In the genomic region with DNA sequence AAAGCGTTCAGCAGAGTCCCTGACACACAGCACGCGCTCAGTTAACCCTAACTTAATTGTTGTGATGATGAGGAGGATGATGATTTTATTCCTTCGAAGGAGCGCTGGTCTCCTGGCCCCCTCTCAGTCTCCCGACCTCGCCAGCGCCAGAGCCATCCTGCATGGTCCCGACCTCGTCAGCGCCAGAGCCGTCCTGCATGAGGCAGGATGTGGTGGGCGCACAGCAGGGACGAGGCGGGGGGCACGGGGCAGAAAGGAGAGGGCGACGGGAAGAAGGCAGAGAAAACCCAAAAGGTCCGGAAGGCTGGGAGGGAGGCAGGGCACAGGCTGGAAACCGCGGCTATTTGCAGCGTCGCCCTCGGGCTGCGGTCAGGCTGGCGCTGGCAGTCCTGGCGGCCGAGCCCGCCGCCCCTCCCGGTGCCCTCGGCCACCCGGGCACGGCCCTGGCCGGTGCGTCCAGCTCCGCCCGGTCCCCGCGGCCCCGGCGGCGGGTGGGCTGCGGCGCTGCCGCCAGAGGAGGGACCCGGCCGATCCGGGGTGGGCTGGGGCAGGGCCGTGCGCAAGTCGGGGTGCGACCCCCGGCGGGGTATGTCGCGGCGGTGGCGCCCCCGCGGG, we compare ENCODE assay signal across 9 cellular contexts. TPM values are rescaled to one million over a fixed set of nuclear protein-coding genes. Genes with fewer than 3 reads are reported as not detected.
DNase-seq lines count a peak whose midpoint lies in the region; ATAC-seq, FAIRE-seq and TF ChIP-seq lines count a peak whose summit lies in the region.
"Had no signal": no experiment of that assay in that cellular context is flagged by ENCODE, and none has a peak within 500 bp of the region (broad histone marks: within the 10 kb centered on the region; RNA-seq: fewer than 3 reads in every experiment).

No MANE protein-coding gene starts in this region.

- H3K9me2 ChIP-seq in SU-DHL-6 (replicated peaks; ENCODE audit: insufficient read depth, low read length) = no peaks in the 10 kb centered on the region

- no peaks in the 10 kb centered on the region for H3K27me3 ChIP-seq in SU-DHL-6 (ENCODE audit: low read length)

- no peak overlapping the region for H2AFZ ChIP-seq in SU-DHL-6 (ENCODE audit: low read depth, low read length, severe bottlenecking)

- peak overlapping the region; percentile 46 for H3K4me2 ChIP-seq in SU-DHL-6 (ENCODE audit: low read depth, low read length, poor library complexity, severe bottlenecking)

- H3K4me3 ChIP-seq in SU-DHL-6 (ENCODE audit: insufficient read depth, low read length, poor library complexity, severe bottlenecking) = no peak overlapping the region
- H3K4me3 ChIP-seq in fibroblast of the aortic adventitia (ENCODE audit: low read depth, low read length) = peak overlapping the region; percentile 70

- H3K36me3 ChIP-seq in SU-DHL-6 (ENCODE audit: low read length) = no peaks in the 10 kb centered on the region

- DNase-seq in GM12892 (ENCODE audit: insufficient read length) (no peak), fibroblast of the aortic adventitia (ENCODE audit: low read depth) (no peak), posterior vena cava (ENCODE audit: low spot score) (peak; percentile 74), NCI-H345 treated with DMSO at 0.1 percent for 48 hours (lab: John Stamatoyannopoulos, UW; ENCODE audit: unreplicated experiment) (no peak), NCI-H2171 treated with DMSO at 0.1 percent for 48 hours (lab: John Stamatoyannopoulos, UW) (no peak), NCI-H187 (lab: John Stamatoyannopoulos, UW) (no peak)

- H3K9me3 ChIP-seq in SU-DHL-6 (ENCODE audit: insufficient read depth, low read length) = no peaks in the 10 kb centered on the region

- H3K27ac ChIP-seq in SU-DHL-6 (ENCODE audit: low read depth, low read length) = no peak overlapping the region
- H3K27ac ChIP-seq: SK-N-MC had no signal

- no peak for TF ChIP-seq CTCF in SU-DHL-6 (IDR thresholded peaks at IDR 0.05; ENCODE audit: insufficient read depth, low read length, poor library complexity, severe bottlenecking)
- TF ChIP-seq CTCF in fibroblast of the aortic adventitia (IDR thresholded peaks at IDR 0.05; ENCODE audit: insufficient read depth, low read length) = no peak

- intact Hi-C loops in posterior vena cava (cut with DNase I) = loop anchor here (5.0 kb wide), 3 partner anchors 144 to 284 kb away; a partner anchor contains a TSS

- H3F3A ChIP-seq in SU-DHL-6 (ENCODE audit: insufficient read depth) = no peaks in the 10 kb centered on the region

- no peak for TF ChIP-seq POLR2A in GM12892 (IDR thresholded peaks at IDR 0.05; ENCODE audit: low read depth, low read length)

- H4K20me1 ChIP-seq in SU-DHL-6 (ENCODE audit: low read depth, low read length) = no peaks in the 10 kb centered on the region

- H3K9ac ChIP-seq in SU-DHL-6 (ENCODE audit: low read length) = no peak overlapping the region

- peak; percentile 14 for FAIRE-seq in GM12892 (lab: Jason Lieb, UNC)

- no peak for ATAC-seq in GM21528 (IDR thresholded peaks at IDR 0.05; ENCODE audit: low FRiP score, unreplicated experiment)

- no peaks in the 10 kb centered on the region for H3K79me2 ChIP-seq in SU-DHL-6 (ENCODE audit: insufficient read depth, low read length)

RNA-seq across cellular contexts. Expression of a gene that starts 3.0 kb away (rescaled TPM):
- polyA plus RNA-seq in GM12892 (2012; ENCODE audit: missing spikeins) = 0.81 TPM
- total RNA-seq in fibroblast of the aortic adventitia (ENCODE audit: low replicate concordance) (not detected in 2 replicates), posterior vena cava (not detected)
